1 cellular context compared by ENCODE assay signal in the genomic region with DNA sequence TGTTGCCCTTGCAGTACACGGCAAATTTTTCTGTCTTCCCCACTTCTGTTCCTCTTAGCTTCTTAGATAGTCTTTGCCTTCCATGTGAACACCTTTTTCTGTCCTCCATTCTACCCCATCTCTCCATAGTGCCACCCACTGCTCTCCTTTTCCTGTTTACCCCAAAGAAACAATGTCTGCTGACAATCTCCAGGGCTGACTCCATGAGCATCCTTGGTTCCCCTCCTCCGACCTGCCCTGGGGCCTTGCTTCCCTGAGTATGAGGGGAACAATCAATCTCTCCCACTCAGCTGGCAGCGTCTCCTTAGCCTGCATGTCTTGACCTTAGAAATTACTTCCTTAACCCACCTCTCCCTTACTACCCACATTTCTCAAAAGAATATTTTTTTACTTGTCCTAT.
TF ChIP-seq lines count a peak whose summit lies in the region.

No MANE protein-coding gene starts in this region.

TF ChIP-seq in K562, 482 proteins besides CTCF, POLR2A, EP300 and RAD21:
- TF ChIP-seq PPARD (CRISPR knock-in tag; IDR thresholded peaks at IDR 0.05), result no peak
- TF ChIP-seq PCBP1 (IDR thresholded peaks at IDR 0.05; ENCODE audit: low read depth, low read length, poor library complexity, severe bottlenecking), result no peak
- no peak for TF ChIP-seq HDAC8 (tag; IDR thresholded peaks at IDR 0.05)
- TF ChIP-seq ARID4B (CRISPR knock-in tag; IDR thresholded peaks at IDR 0.05), result no peak
- no peak for TF ChIP-seq HMGN3 (IDR thresholded peaks at IDR 0.05; ENCODE audit: borderline replicate concordance, extremely low read depth, insufficient read length, low read depth, low read length)
- TF ChIP-seq HNRNPL (IDR thresholded peaks at IDR 0.05; ENCODE audit: low read depth, low read length), result no peak
- TF ChIP-seq NR1H2 (CRISPR knock-in tag; IDR thresholded peaks at IDR 0.05), result no peak
- TF ChIP-seq PML (IDR thresholded peaks at IDR 0.05; ENCODE audit: low read length), result no peak
- TF ChIP-seq ZNF174 (CRISPR knock-in tag; IDR thresholded peaks at IDR 0.05), result no peak
- no peak for TF ChIP-seq ILK (tag; IDR thresholded peaks at IDR 0.05; ENCODE audit: borderline replicate concordance, low read depth)
- no peak for TF ChIP-seq TGIF2 (CRISPR knock-in tag; IDR thresholded peaks at IDR 0.05)
- TF ChIP-seq MCM3 (IDR thresholded peaks at IDR 0.05), result no peak
- TF ChIP-seq COPS2 (conservative IDR thresholded peaks at IDR 0.05), result no peak
- TF ChIP-seq GTF3C2 (IDR thresholded peaks at IDR 0.05; ENCODE audit: borderline replicate concordance, extremely low read depth, insufficient read length), result no peak
- no peak for TF ChIP-seq BRD4 (IDR thresholded peaks at IDR 0.05)
- TF ChIP-seq CBX5 (IDR thresholded peaks at IDR 0.05; ENCODE audit: borderline replicate concordance, low read depth), result no peak
- TF ChIP-seq, protein P1, sequence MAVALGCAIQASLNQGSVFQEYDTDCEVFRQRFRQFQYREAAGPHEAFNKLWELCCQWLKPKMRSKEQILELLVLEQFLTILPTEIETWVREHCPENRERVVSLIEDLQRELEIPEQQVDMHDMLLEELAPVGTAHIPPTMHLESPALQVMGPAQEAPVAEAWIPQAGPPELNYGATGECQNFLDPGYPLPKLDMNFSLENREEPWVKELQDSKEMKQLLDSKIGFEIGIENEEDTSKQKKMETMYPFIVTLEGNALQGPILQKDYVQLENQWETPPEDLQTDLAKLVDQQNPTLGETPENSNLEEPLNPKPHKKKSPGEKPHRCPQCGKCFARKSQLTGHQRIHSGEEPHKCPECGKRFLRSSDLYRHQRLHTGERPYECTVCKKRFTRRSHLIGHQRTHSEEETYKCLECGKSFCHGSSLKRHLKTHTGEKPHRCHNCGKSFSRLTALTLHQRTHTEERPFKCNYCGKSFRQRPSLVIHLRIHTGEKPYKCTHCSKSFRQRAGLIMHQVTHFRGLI (CRISPR knock-in tag; IDR thresholded peaks at IDR 0.05), result no peak
